In genomic region chr4:147794787-147795413, GRCh38 we compare ENCODE assay signal across 11 cellular contexts.
DNase-seq lines count a peak whose midpoint lies in the region; ATAC-seq and TF ChIP-seq lines count a peak whose summit lies in the region.
"Had no signal": no experiment of that assay in that cellular context is flagged by ENCODE, and none has a peak within 500 bp of the region (broad histone marks: within the 10 kb centered on the region; RNA-seq: fewer than 3 reads in every experiment).

No MANE protein-coding gene starts in this region.

- H3K27me3 ChIP-seq in SJCRH30, result no peaks in the 10 kb centered on the region

- ATAC-seq in HG02571 (IDR thresholded peaks at IDR 0.05; ENCODE audit: unreplicated experiment) (peak; percentile 46), HG03520 (IDR thresholded peaks at IDR 0.05; ENCODE audit: unreplicated experiment) (peak; percentile 62)
- peak; percentile 84 for ATAC-seq in stimulated activated effector memory CD8-positive, alpha-beta T cell treated with anti-CD3 and anti-CD28 coated beads, Interleukin-12 subunit alpha, Interleukin-12 subunit beta, amount 100 ng/mL, for 72 hours

- H3K4me3 Mint-ChIP-seq in activated CD4-positive, alpha-beta T cell treated with anti-CD3 and anti-CD28 coated beads, Interleukin-2, amount 10 ng/mL, durations not matched to agents 24 days and 14 days, result peak overlapping the region; percentile 56
- peak overlapping the region; percentile 76 for H3K4me3 Mint-ChIP-seq in stimulated activated effector memory CD8-positive, alpha-beta T cell treated with anti-CD3 and anti-CD28 coated beads, Interleukin-12 subunit alpha, Interleukin-12 subunit beta, amount 100 ng/mL, for 72 hours

- no peaks in the 10 kb centered on the region for H3K36me3 ChIP-seq in SJCRH30

- H3K4me3 ChIP-seq in foreskin fibroblast (ENCODE audit: low read depth in 1 of 2, low read length in 2 of 2) (no peak overlapping the region), SJCRH30 (no peak overlapping the region)

- H3K9me3 ChIP-seq in SJCRH30 (replicated peaks), result no peaks in the 10 kb centered on the region

- no peaks in the 10 kb centered on the region for H3K4me1 ChIP-seq in SJCRH30
- H3K4me1 ChIP-seq: parathyroid adenoma had no signal

- H3K27ac Mint-ChIP-seq in activated CD4-positive, alpha-beta T cell treated with anti-CD3 and anti-CD28 coated beads, Interleukin-2, amount 10 ng/mL, durations not matched to agents 24 days and 14 days, result peak overlapping the region; percentile 74
- peak overlapping the region; percentile 88 for H3K27ac Mint-ChIP-seq in stimulated activated effector memory CD8-positive, alpha-beta T cell treated with anti-CD3 and anti-CD28 coated beads, Interleukin-12 subunit alpha, Interleukin-12 subunit beta, amount 100 ng/mL, for 72 hours

- no peak for TF ChIP-seq CTCF in foreskin fibroblast (IDR thresholded peaks at IDR 0.05; ENCODE audit: low read depth, low read length)

- H3K9me3 Mint-ChIP-seq in activated CD4-positive, alpha-beta T cell treated with anti-CD3 and anti-CD28 coated beads, Interleukin-2, amount 10 ng/mL, durations not matched to agents 24 days and 14 days, result no peaks in the 10 kb centered on the region
- no peaks in the 10 kb centered on the region for H3K9me3 Mint-ChIP-seq in stimulated activated effector memory CD8-positive, alpha-beta T cell treated with anti-CD3 and anti-CD28 coated beads, Interleukin-12 subunit alpha, Interleukin-12 subunit beta, amount 100 ng/mL, for 72 hours

- no peak overlapping the region for H3K27ac ChIP-seq in SJCRH30
- H3K27ac ChIP-seq: parathyroid adenoma had no signal

- peaks cover 7% of the 10 kb centered on the region for H3K36me3 Mint-ChIP-seq in activated CD4-positive, alpha-beta T cell treated with anti-CD3 and anti-CD28 coated beads, Interleukin-2, amount 10 ng/mL, durations not matched to agents 24 days and 14 days (ENCODE audit: low read depth)
- peaks cover 10% of the 10 kb centered on the region for H3K36me3 Mint-ChIP-seq in stimulated activated effector memory CD8-positive, alpha-beta T cell treated with anti-CD3 and anti-CD28 coated beads, Interleukin-12 subunit alpha, Interleukin-12 subunit beta, amount 100 ng/mL, for 72 hours

- no peaks in the 10 kb centered on the region for H3K27me3 Mint-ChIP-seq in activated CD4-positive, alpha-beta T cell treated with anti-CD3 and anti-CD28 coated beads, Interleukin-2, amount 10 ng/mL, durations not matched to agents 24 days and 14 days

- H3K4me1 Mint-ChIP-seq in activated CD4-positive, alpha-beta T cell treated with anti-CD3 and anti-CD28 coated beads, Interleukin-2, amount 10 ng/mL, durations not matched to agents 24 days and 14 days, result peaks cover 57% of the 10 kb centered on the region
- peaks cover 71% of the 10 kb centered on the region for H3K4me1 Mint-ChIP-seq in stimulated activated effector memory CD8-positive, alpha-beta T cell treated with anti-CD3 and anti-CD28 coated beads, Interleukin-12 subunit alpha, Interleukin-12 subunit beta, amount 100 ng/mL, for 72 hours

- no peak for DNase-seq in activated CD4-positive, alpha-beta T cell treated with anti-CD3 and anti-CD28 coated beads, Interleukin-2, amount 10 ng/mL, durations not matched to agents 24 days and 14 days
- DNase-seq in activated CD4-positive, alpha-beta T cell treated with anti-CD3 and anti-CD28 coated beads for 1 hour, result no peak
- DNase-seq in stimulated activated effector memory CD8-positive, alpha-beta T cell treated with anti-CD3 and anti-CD28 coated beads, Interleukin-12 subunit alpha, Interleukin-12 subunit beta, amount 100 ng/mL, for 72 hours (ENCODE audit: low spot score in 2 of 2), result no peak
- no peak for DNase-seq in foreskin fibroblast
- no peak for DNase-seq in SJCRH30
- no peak for DNase-seq in RKO (ENCODE audit: low spot score)
- DNase-seq: Kasumi-1, RPMI8226 had no signal

- intact Hi-C loops in activated CD4-positive, alpha-beta T cell treated with anti-CD3 and anti-CD28 coated beads, Interleukin-2, amount 10 ng/mL, durations not matched to agents 24 days and 14 days (cut with micrococcal nuclease), result loop anchor here (1.0 to 10.0 kb wide), 5 partner anchors 10 to 650 kb away; partner anchors contain the start of genes ARHGAP10, NR3C2 and TMEM184C
